In the genomic region with DNA sequence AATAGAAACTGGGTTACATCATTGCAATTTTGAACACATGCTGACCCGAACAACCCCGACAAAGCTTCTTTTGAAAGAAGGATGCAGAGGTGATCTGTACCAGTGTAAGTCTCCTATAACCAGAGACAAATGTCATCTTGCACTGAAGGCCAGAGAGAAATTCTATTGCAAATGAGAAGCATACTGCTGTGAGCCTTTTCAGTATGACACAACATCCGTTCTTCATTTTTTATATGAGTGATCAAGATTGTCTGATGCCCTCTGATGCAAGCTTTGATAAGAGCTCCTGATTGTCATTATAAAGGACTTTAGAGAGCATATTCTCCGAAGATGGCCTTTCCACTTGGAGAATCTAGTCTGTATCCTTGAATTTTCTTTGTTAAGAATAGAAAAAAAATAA, we compare ENCODE assay signal across 16 cellular contexts. TPM values are rescaled to one million over a fixed set of nuclear protein-coding genes. Genes with fewer than 3 reads are reported as not detected.
"Had no signal": no experiment of that assay in that cellular context is flagged by ENCODE, and none has a peak within 500 bp of the region (broad histone marks: within the 10 kb centered on the region; RNA-seq: fewer than 3 reads in every experiment).

No MANE protein-coding gene starts in this region.

- H3K27ac ChIP-seq: esophagus muscularis mucosa, parathyroid adenoma, skin epidermis had no signal

- DNase-seq: activated CD4-positive, alpha-beta T cell treated with anti-CD3 and anti-CD28 coated beads for 36 hours; activated naive CD4-positive, alpha-beta T cell treated with anti-CD3 and anti-CD28 coated beads, Interleukin-2, amount 10 ng/mL, durations not matched to agents 7 days and 5 days; activated T-cell treated with anti-CD3 and anti-CD28 coated beads for 4 hours; foreskin fibroblast; head of caudate nucleus; left colon; mammary epithelial cell; naive thymus-derived CD4-positive, alpha-beta T cell; retina had no signal

- H3K27me3 ChIP-seq: esophagus muscularis mucosa had no signal

- H3K9me3 ChIP-seq: esophagus muscularis mucosa had no signal

- FAIRE-seq: colon had no signal

- H3K4me3 ChIP-seq: esophagus muscularis mucosa, skin epidermis had no signal

RNA-seq across cellular contexts. Expression of a gene that starts 36.9 kb away (rescaled TPM):
- total RNA-seq: activated T-helper 2 cell treated with anti-CD3 and anti-CD28 coated beads, Interferon-gamma antibody, Interleukin-2, Interleukin-4, amounts not matched to agents 10 μg/mL and 5 μg/mL and 100 μg/mL, durations not matched to agents 14 hours and 24 hours and 36 hours; mononuclear cell; naive thymus-derived CD4-positive, alpha-beta T cell; T-helper 2 cell treated with Interferon-gamma antibody and Interleukin-4, amounts not matched to agents 100 ng/mL and 5 ng/mL, for 36 hours had no signal
- polyA plus RNA-seq: naive thymus-derived CD4-positive, alpha-beta T cell had no signal
